17 cellular contexts compared by ENCODE assay signal in genomic region chr6:158255280-158255973, GRCh38. TPM values are rescaled to one million over a fixed set of nuclear protein-coding genes. Genes with fewer than 3 reads are reported as not detected.
DNase-seq lines count a peak whose midpoint lies in the region; ATAC-seq, FAIRE-seq and TF ChIP-seq lines count a peak whose summit lies in the region.
"Had no signal": no experiment of that assay in that cellular context is flagged by ENCODE, and none has a peak within 500 bp of the region (broad histone marks: within the 10 kb centered on the region; RNA-seq: fewer than 3 reads in every experiment).

No MANE protein-coding gene starts in this region.

- FAIRE-seq in GM12891 (lab: Jason Lieb, UNC), result peak; percentile 45

- H4K5ac ChIP-seq in H9 (ENCODE audit: insufficient read length, low read depth, low read length), result no peak overlapping the region

- TF ChIP-seq POLR2A in GM12891 (IDR thresholded peaks at IDR 0.05; ENCODE audit: low read depth, low read length), result no peak

- H3K27ac Mint-ChIP-seq in CD4-positive, alpha-beta T cell, result peak overlapping the region; percentile 40
- H3K27ac Mint-ChIP-seq in chondrocyte (ENCODE audit: unreplicated experiment), result peak overlapping the region; percentile 47
- peak overlapping the region; percentile 93 for H3K27ac Mint-ChIP-seq in nephron progenitor cell
- H3K27ac Mint-ChIP-seq in H9, result peak overlapping the region in 1 of 3 experiments; percentile 91; a peak in 2 of 7 replicates

- TF ChIP-seq CTCF in CD4-positive, alpha-beta T cell (IDR thresholded peaks at IDR 0.05), result no peak
- TF ChIP-seq CTCF in chondrocyte (IDR thresholded peaks at IDR 0.05) (no peak), nephron progenitor cell (IDR thresholded peaks at IDR 0.05) (no peak), H9 (conservative IDR thresholded peaks at IDR 0.05) (no peak)

- H3K36me3 Mint-ChIP-seq in CD4-positive, alpha-beta T cell (ENCODE audit: low read depth), result peaks cover 9% of the 10 kb centered on the region
- H3K36me3 Mint-ChIP-seq in chondrocyte (ENCODE audit: low read depth) (peaks cover 5% of the 10 kb centered on the region), nephron progenitor cell (ENCODE audit: low read depth) (peaks cover 51% of the 10 kb centered on the region), H9 (ENCODE audit: insufficient read depth in 1 of 3, low read depth in 3 of 3) (peaks cover 0 to 4% (median 4%) of the 10 kb centered on the region in 3 experiments; a peak in 6 of 7 replicates)

- no peak overlapping the region for H4K91ac ChIP-seq in H9 (ENCODE audit: insufficient read length, low read depth, low read length)

- no peak for ATAC-seq in CD4-positive, alpha-beta T cell (ENCODE audit: poor library complexity)

- no peak overlapping the region for H3K23ac ChIP-seq in H9 (ENCODE audit: insufficient read length, low read depth, low read length)

- H3K4ac ChIP-seq in H9 (ENCODE audit: low read depth, low read length), result no peak overlapping the region

- H2BK20ac ChIP-seq in H9 (ENCODE audit: low read depth, low read length, poor library complexity, severe bottlenecking), result no peak overlapping the region

- no peaks in the 10 kb centered on the region for H3K9me3 ChIP-seq in CD4-positive, alpha-beta T cell (ENCODE audit: control insufficient read depth, low read length)
- no peaks in the 10 kb centered on the region for H3K9me3 ChIP-seq in H9 (ENCODE audit: control insufficient read depth, low read depth, low read length)
- H3K9me3 ChIP-seq: MG63, SJCRH30, thyroid gland had no signal

- no peak overlapping the region for H3K4me2 ChIP-seq in H9 (ENCODE audit: insufficient read depth, insufficient read length, low read length)
- H3K4me2 ChIP-seq: BLaER1 treated with 17β-estradiol and CSF1 and Interleukin-3, amounts not matched to agents 10 nM and 100 nM had no signal

- intact Hi-C loops in CD4-positive, alpha-beta T cell (cut with DNase I, micrococcal nuclease), result no loop called here

- POLR2A ChIA-PET in CD4-positive, alpha-beta T cell (lab: Charles Lee), result no interaction called here

- WGBS in H9 (ENCODE audit: extremely low coverage, insufficient read length, low lambda C conversion rate), result no CpG with 5 or more reads among the region's 3 CpGs

- no peaks in the 10 kb centered on the region for H4K20me1 ChIP-seq in H9 (ENCODE audit: control insufficient read depth, insufficient read depth, insufficient read length)

- H3K9me3 Mint-ChIP-seq in CD4-positive, alpha-beta T cell, result no peaks in the 10 kb centered on the region
- no peaks in the 10 kb centered on the region for H3K9me3 Mint-ChIP-seq in chondrocyte (ENCODE audit: low read depth)
- peaks cover 6% of the 10 kb centered on the region for H3K9me3 Mint-ChIP-seq in nephron progenitor cell
- H3K9me3 Mint-ChIP-seq in H9, result peaks cover 0 to under 1% of the 10 kb centered on the region in 2 experiments; a peak in 1 of 5 replicates
- H3K9me3 Mint-ChIP-seq: activated T-cell treated with anti-CD3 and anti-CD28 coated beads, Interleukin-2, amount 50 U/mL, for 4 hours had no signal

- H3K79me2 ChIP-seq in H9 (ENCODE audit: insufficient read depth, low read length), result peaks cover 12% of the 10 kb centered on the region; the same call in 1 of the 2 replicates

- H2AK5ac ChIP-seq in H9 (ENCODE audit: insufficient read length, low read length), result no peak overlapping the region

- H3K27me3 ChIP-seq in CD4-positive, alpha-beta T cell (ENCODE audit: control insufficient read depth, insufficient read depth, low read length), result no peaks in the 10 kb centered on the region
- no peaks in the 10 kb centered on the region for H3K27me3 ChIP-seq in H9 (ENCODE audit: insufficient read depth, low read length)
- H3K27me3 ChIP-seq: BLaER1 treated with 17β-estradiol and CSF1 and Interleukin-3, amounts not matched to agents 10 nM and 100 nM; MG63; SJCRH30; thyroid gland had no signal

- no peak overlapping the region for H3T11ph ChIP-seq in H9 (ENCODE audit: low read length)

- peak overlapping the region; percentile 30 for H3K4me3 Mint-ChIP-seq in CD4-positive, alpha-beta T cell
- H3K4me3 Mint-ChIP-seq in chondrocyte (ENCODE audit: unreplicated experiment) (no peak overlapping the region), nephron progenitor cell (no peak overlapping the region), H9 (no peak overlapping the region)

- H4K8ac ChIP-seq in H9 (replicated peaks; ENCODE audit: insufficient read length, low read depth, low read length), result no peak overlapping the region

- H3K14ac ChIP-seq in H9 (ENCODE audit: insufficient read depth, low read length), result no peak overlapping the region

- no peak overlapping the region for H2BK5ac ChIP-seq in H9 (ENCODE audit: insufficient read length, low read length)

- no peaks in the 10 kb centered on the region for H3K27me3 Mint-ChIP-seq in CD4-positive, alpha-beta T cell
- H3K27me3 Mint-ChIP-seq in chondrocyte (ENCODE audit: low read depth) (no peaks in the 10 kb centered on the region), nephron progenitor cell (ENCODE audit: low read depth, poor library complexity) (peaks cover 8% of the 10 kb centered on the region), H9 (ENCODE audit: low read depth) (no peaks in the 10 kb centered on the region)

- H3K4me1 Mint-ChIP-seq in CD4-positive, alpha-beta T cell (ENCODE audit: low read depth), result peaks cover 51% of the 10 kb centered on the region
- H3K4me1 Mint-ChIP-seq in chondrocyte (ENCODE audit: low read depth), result peaks cover 46% of the 10 kb centered on the region
- H3K4me1 Mint-ChIP-seq in nephron progenitor cell, result peaks cover 26% of the 10 kb centered on the region
- peaks cover 11 to 18% of the 10 kb centered on the region in 2 experiments for H3K4me1 Mint-ChIP-seq in H9

- H3K23me2 ChIP-seq in H9 (ENCODE audit: insufficient read length, low read depth, low read length, poor library complexity, severe bottlenecking), result no peaks in the 10 kb centered on the region

- H2AFZ ChIP-seq in H9 (ENCODE audit: low read length), result no peak overlapping the region

- CTCF ChIA-PET in CD4-positive, alpha-beta T cell (lab: Charles Lee), result no interaction called here

- no peak overlapping the region for H2BK12ac ChIP-seq in H9 (ENCODE audit: insufficient read length, low read depth, low read length)

- H3K4me1 ChIP-seq in H9 (ENCODE audit: insufficient read depth, low read length), result no peaks in the 10 kb centered on the region
- H3K4me1 ChIP-seq: SJCRH30 had no signal

- H3K18ac ChIP-seq in H9 (ENCODE audit: insufficient read length, low read depth, low read length), result no peak overlapping the region

- no peak overlapping the region for H2BK120ac ChIP-seq in H9 (ENCODE audit: low read depth, low read length, poor library complexity, severe bottlenecking)

- peaks cover 11% of the 10 kb centered on the region for H3K79me1 ChIP-seq in H9 (ENCODE audit: insufficient read depth, low read depth, low read length, poor library complexity, severe bottlenecking)

- no peak overlapping the region for H3K56ac ChIP-seq in H9 (ENCODE audit: insufficient read length, low read depth, low read length)

- H3K9ac ChIP-seq in H9 (ENCODE audit: extremely low read depth, insufficient read length, low read length), result no peak overlapping the region
- H3K9ac ChIP-seq: BLaER1 treated with 17β-estradiol and CSF1 and Interleukin-3, amounts not matched to agents 10 nM and 100 nM had no signal

- no peak for DNase-seq in CD4-positive, alpha-beta T cell
- no peak for DNase-seq in GM12891 (ENCODE audit: insufficient read length, low spot score)
- DNase-seq in chondrocyte (ENCODE audit: low spot score), result no peak
- DNase-seq in nephron progenitor cell, result no peak
- DNase-seq in activated gamma-delta T cell (lab: John Stamatoyannopoulos, UW), result no peak
- DNase-seq in caudate nucleus (lab: John Stamatoyannopoulos, UW), result no peak
- DNase-seq in H9, result no peak
- DNase-seq: activated CD4-positive, alpha-beta T cell treated with anti-CD3 and anti-CD28 coated beads, Interleukin-2, amount 50 U/mL, for 4 hours; activated T-cell treated with anti-CD3 and anti-CD28 coated beads, Interleukin-2, amount 50 U/mL, for 4 hours; cortex of kidney; DMS79; MG63; NCI-H187 treated with DMSO at 0.1 percent for 48 hours; SJCRH30; stimulated activated CD4-positive, alpha-beta T cell treated with anti-CD3 and anti-CD28 coated beads, Interleukin-2, amount 100 ng/mL, for 48 hours; thyroid gland had no signal

- H2BK15ac ChIP-seq in H9 (ENCODE audit: low read depth, low read length), result no peak overlapping the region

- no peak overlapping the region for H3K27ac ChIP-seq in CD4-positive, alpha-beta T cell (ENCODE audit: low read depth, low read length)
- H3K27ac ChIP-seq in caudate nucleus (ENCODE audit: low read depth, low read length) (no peak overlapping the region), H9 (ENCODE audit: insufficient read length, low read depth, low read length) (no peak overlapping the region)
- H3K27ac ChIP-seq: SJCRH30, thyroid gland had no signal

TF ChIP-seq in GM12891, 5 proteins besides CTCF, POLR2A, EP300 and RAD21:
- no peak for TF ChIP-seq SPI1 (IDR thresholded peaks at IDR 0.05; ENCODE audit: low read depth, low read length)
- TF ChIP-seq POLR2AphosphoS5 (IDR thresholded peaks at IDR 0.05; ENCODE audit: low read depth, low read length), result no peak
- no peak for TF ChIP-seq POU2F2 (IDR thresholded peaks at IDR 0.05; ENCODE audit: low read depth, low read length)
- no peak for TF ChIP-seq PAX5 (IDR thresholded peaks at IDR 0.05; ENCODE audit: insufficient read depth, low read length, severe bottlenecking)
- TF ChIP-seq TAF1 (IDR thresholded peaks at IDR 0.05; ENCODE audit: low read depth, low read length), result no peak
TF ChIP-seq in GM12891: peak in this region for 0.

RNA-seq across cellular contexts. Expression of gene TULP4, which starts 56.8 kb away (rescaled TPM):
- 10 to 100 TPM; 66.1 to 68.2 TPM for total RNA-seq in CD4-positive, alpha-beta T cell
- 2.2 TPM for polyA plus RNA-seq in GM12891 (2012; ENCODE audit: low read depth, missing spikeins)
- 95.4 to 102 TPM (median 97.7 TPM) in 3 replicates for total RNA-seq in chondrocyte
- total RNA-seq in H9 (2021), result 61.5 and 64.6 TPM in 2 replicates
